Comparison of ENCODE assay signal across 8 cellular contexts in genomic region chr10:68955414-68955785, GRCh38. TPM values are rescaled to one million over a fixed set of nuclear protein-coding genes. Genes with fewer than 3 reads are reported as not detected.
DNase-seq lines count a peak whose midpoint lies in the region; ATAC-seq and TF ChIP-seq lines count a peak whose summit lies in the region.

No MANE protein-coding gene starts in this region.

- H3K79me2 ChIP-seq in H9 (ENCODE audit: insufficient read depth, low read length) (peaks cover 30% of the 10 kb centered on the region), OCI-LY1 (ENCODE audit: insufficient read depth, low read length) (peaks cover 42% of the 10 kb centered on the region)

- peaks cover 11 to 15% of the 10 kb centered on the region in 2 experiments for H3K4me1 Mint-ChIP-seq in H9
- peaks cover 11 to 46% (median 38%) of the 10 kb centered on the region in 4 donors for H3K4me1 Mint-ChIP-seq in naive thymus-derived CD8-positive, alpha-beta T cell

- no peak overlapping the region for H2BK120ac ChIP-seq in H9 (ENCODE audit: low read depth, low read length, poor library complexity, severe bottlenecking)

- no peaks in the 10 kb centered on the region for H3K9me3 ChIP-seq in H9 (ENCODE audit: control insufficient read depth, low read depth, low read length)
- H3K9me3 ChIP-seq in OCI-LY1 (ENCODE audit: low read length) = no peaks in the 10 kb centered on the region
- no peaks in the 10 kb centered on the region for H3K9me3 ChIP-seq in colonic mucosa

- no peaks in the 10 kb centered on the region for H3K9me2 ChIP-seq in OCI-LY1 (ENCODE audit: low read depth, low read length)

- peak overlapping the region; percentile 77 for H3K27ac ChIP-seq in H9 (ENCODE audit: insufficient read length, low read depth, low read length)
- H3K27ac ChIP-seq in OCI-LY1 (ENCODE audit: low read depth, low read length, poor library complexity, severe bottlenecking) = peak overlapping the region; percentile 87
- peak overlapping the region; percentile 94 for H3K27ac ChIP-seq in colonic mucosa

- H3K4me3 ChIP-seq in GM12864 (ENCODE audit: low read depth, low read length) (peak overlapping the region; percentile 69), OCI-LY1 (ENCODE audit: low read depth, low read length, poor library complexity, severe bottlenecking) (peak overlapping the region; percentile 90), colonic mucosa (peak overlapping the region; percentile 100)

- H3K36me3 Mint-ChIP-seq in H9 (ENCODE audit: insufficient read depth in 1 of 3, low read depth in 3 of 3) = peaks cover 16 to 39% (median 18%) of the 10 kb centered on the region in 3 experiments
- peaks cover 4 to 21% (median 5%) of the 10 kb centered on the region in 3 donors for H3K36me3 Mint-ChIP-seq in naive thymus-derived CD8-positive, alpha-beta T cell

- peak overlapping the region; percentile 53 for H3K18ac ChIP-seq in H9 (ENCODE audit: insufficient read length, low read depth, low read length)

- TF ChIP-seq CTCF in GM12864 (IDR thresholded peaks at IDR 0.05; ENCODE audit: low read depth, low read length, missing control alignments) = no peak
- TF ChIP-seq CTCF in H9 (conservative IDR thresholded peaks at IDR 0.05) = no peak
- TF ChIP-seq CTCF in OCI-LY1 (IDR thresholded peaks at IDR 0.05; ENCODE audit: low read length) = no peak
- TF ChIP-seq CTCF in colonic mucosa (IDR thresholded peaks at IDR 0.05) = no peak

- peaks cover 0 to 3% of the 10 kb centered on the region in 2 experiments; a peak in 3 of 5 replicates for H3K9me3 Mint-ChIP-seq in H9
- H3K9me3 Mint-ChIP-seq in naive thymus-derived CD8-positive, alpha-beta T cell = no peaks in the 10 kb centered on the region

- H3F3A ChIP-seq in OCI-LY1 (ENCODE audit: insufficient read depth, low read length) = no peaks in the 10 kb centered on the region

- no CpG with 5 or more reads among the region's 12 CpGs for WGBS in H9 (ENCODE audit: extremely low coverage, insufficient read length, low lambda C conversion rate)

- DNase-seq in GM12864 (ENCODE audit: low read depth) = no peak
- DNase-seq in H9 = no peak
- DNase-seq in colonic mucosa = peak; percentile 18
- DNase-seq in naive thymus-derived CD8-positive, alpha-beta T cell = peak in 1 of 10 donors; percentile 7
- DNase-seq in retina = no peak
- DNase-seq in NCI-H524 (lab: John Stamatoyannopoulos, UW) = no peak

- no peak overlapping the region for H2BK20ac ChIP-seq in H9 (ENCODE audit: low read depth, low read length, poor library complexity, severe bottlenecking)

- intact Hi-C loops in colonic mucosa (cut with DNase I) = no loop called here

- H4K8ac ChIP-seq in H9 (replicated peaks; ENCODE audit: insufficient read length, low read depth, low read length) = no peak overlapping the region

- peaks cover 2% of the 10 kb centered on the region for H3K27me3 Mint-ChIP-seq in H9 (ENCODE audit: low read depth)
- no peaks in the 10 kb centered on the region for H3K27me3 Mint-ChIP-seq in naive thymus-derived CD8-positive, alpha-beta T cell

- peak overlapping the region; percentile 99 to 100 for H3K4me3 Mint-ChIP-seq in H9
- peak overlapping the region; percentile 97 to 100 (median 99) for H3K4me3 Mint-ChIP-seq in naive thymus-derived CD8-positive, alpha-beta T cell

- ATAC-seq in naive thymus-derived CD8-positive, alpha-beta T cell = peak; percentile 11 to 23
- ATAC-seq in HG03521 (IDR thresholded peaks at IDR 0.05; ENCODE audit: unreplicated experiment) = no peak

- H2AFZ ChIP-seq in H9 (ENCODE audit: low read length) (peak overlapping the region; percentile 90), OCI-LY1 (ENCODE audit: low read length) (no peak overlapping the region)

- H2BK15ac ChIP-seq in H9 (ENCODE audit: low read depth, low read length) = no peak overlapping the region

- H3K9ac ChIP-seq in H9 (ENCODE audit: extremely low read depth, insufficient read length, low read length) = peak overlapping the region; percentile 60
- peak overlapping the region; percentile 91 for H3K9ac ChIP-seq in OCI-LY1 (ENCODE audit: low read length)
- H3K9ac ChIP-seq in colonic mucosa (ENCODE audit: low read depth in 2 of 2, low read length in 2 of 2) = peak overlapping the region; percentile 88 to 95

- H2BK12ac ChIP-seq in H9 (ENCODE audit: insufficient read length, low read depth, low read length) = no peak overlapping the region

- no peak overlapping the region for H3K4ac ChIP-seq in H9 (ENCODE audit: low read depth, low read length)

- no peak overlapping the region for H3K23ac ChIP-seq in H9 (ENCODE audit: insufficient read length, low read depth, low read length)

- H3K14ac ChIP-seq in H9 (ENCODE audit: insufficient read depth, low read length) = peak overlapping the region; percentile 13; the same call in 1 of the 2 replicates

- peak overlapping the region; percentile 73 for H4K5ac ChIP-seq in H9 (ENCODE audit: insufficient read length, low read depth, low read length)

- no peaks in the 10 kb centered on the region for H3K27me3 ChIP-seq in H9 (ENCODE audit: insufficient read depth, low read length)
- H3K27me3 ChIP-seq in OCI-LY1 (ENCODE audit: insufficient read depth, low read length) = no peaks in the 10 kb centered on the region
- H3K27me3 ChIP-seq in colonic mucosa = no peaks in the 10 kb centered on the region

- H3K4me2 ChIP-seq in H9 (ENCODE audit: insufficient read depth, insufficient read length, low read length) (peak overlapping the region; percentile 99), OCI-LY1 (ENCODE audit: low read length) (peak overlapping the region; percentile 99)

- H3T11ph ChIP-seq in H9 (ENCODE audit: low read length) = no peak overlapping the region

- peaks cover 4% of the 10 kb centered on the region for H3K79me1 ChIP-seq in H9 (ENCODE audit: insufficient read depth, low read depth, low read length, poor library complexity, severe bottlenecking)

- H2BK5ac ChIP-seq in H9 (ENCODE audit: insufficient read length, low read length) = peak overlapping the region; percentile 90

- H4K91ac ChIP-seq in H9 (ENCODE audit: insufficient read length, low read depth, low read length) = no peak overlapping the region

- H3K36me3 ChIP-seq in OCI-LY1 (ENCODE audit: insufficient read depth, low read length) (peaks cover 39% of the 10 kb centered on the region), colonic mucosa (no peaks in the 10 kb centered on the region)

- H3K4me1 ChIP-seq in H9 (ENCODE audit: insufficient read depth, low read length) (no peaks in the 10 kb centered on the region), OCI-LY1 (ENCODE audit: insufficient read depth, low read length, severe bottlenecking) (peaks cover 38% of the 10 kb centered on the region), colonic mucosa (peaks cover 3% of the 10 kb centered on the region)

- peak overlapping the region; percentile 99 to 100 (median 99) for H3K27ac Mint-ChIP-seq in H9
- peak overlapping the region; percentile 96 to 100 (median 100) for H3K27ac Mint-ChIP-seq in naive thymus-derived CD8-positive, alpha-beta T cell

- H2AK5ac ChIP-seq in H9 (ENCODE audit: insufficient read length, low read length) = no peak overlapping the region

- H3K56ac ChIP-seq in H9 (ENCODE audit: insufficient read length, low read depth, low read length) = peak overlapping the region; percentile 28

- H4K20me1 ChIP-seq in H9 (ENCODE audit: control insufficient read depth, insufficient read depth, insufficient read length) = no peaks in the 10 kb centered on the region
- H4K20me1 ChIP-seq in OCI-LY1 (ENCODE audit: insufficient read depth, low read length) = 0 out of 2 replicates have a peak, but pooled peaks cover 3% of the 10 kb centered on the region

- POLR2A ChIA-PET in naive thymus-derived CD8-positive, alpha-beta T cell (lab: Charles Lee) = interaction anchor here (0.6 to 2.3 kb wide), 10 partner anchors 9 to 437 kb away, joined by 3 to 11 read pairs (median 4); partner anchors contain the start of genes DDX50, SRGN and SUPV3L1

- H3K23me2 ChIP-seq in H9 (ENCODE audit: insufficient read length, low read depth, low read length, poor library complexity, severe bottlenecking) = peaks cover 13% of the 10 kb centered on the region

RNA-seq across cellular contexts. Expression of gene DDX21, which starts 0.6 kb away (rescaled TPM):
- total RNA-seq in H9 (2021) (180 TPM in 2 replicates), colonic mucosa (10 to 100 TPM; 42.8 to 47.5 TPM)
- 10 to 100 TPM; 55.5 to 59.3 TPM for total RNA-seq in naive thymus-derived CD8-positive, alpha-beta T cell
- polyA plus RNA-seq in naive thymus-derived CD8-positive, alpha-beta T cell = 10 to 100 TPM; 14.6 to 19.1 (median 15.4) TPM

RNA-seq across cellular contexts. Expression of gene KIFBP, which starts 33.2 kb away (rescaled TPM):
- total RNA-seq in H9 (2021) (44.7 and 45.5 TPM in 2 replicates), colonic mucosa (10 to 100 TPM; 22.1 to 28.6 TPM)
- 10 to 100 TPM; 12.6 to 15.6 TPM for total RNA-seq in naive thymus-derived CD8-positive, alpha-beta T cell
- polyA plus RNA-seq in naive thymus-derived CD8-positive, alpha-beta T cell = 1 to 10 TPM; 2.2 to 4.4 (median 2.4) TPM

RNA-seq across cellular contexts. Expression of gene DDX50, which starts 54.3 kb away (rescaled TPM):
- total RNA-seq in H9 (2021) = 50.2 and 50.7 TPM in 2 replicates
- total RNA-seq in colonic mucosa = 10 to 100 TPM; 22.6 to 24.1 TPM
- total RNA-seq in naive thymus-derived CD8-positive, alpha-beta T cell = 10 to 100 TPM; 55.7 to 55.9 TPM
- polyA plus RNA-seq in naive thymus-derived CD8-positive, alpha-beta T cell = 10 to 100 TPM; 34.1 to 45.7 (median 41.6) TPM
